In the genomic region with DNA sequence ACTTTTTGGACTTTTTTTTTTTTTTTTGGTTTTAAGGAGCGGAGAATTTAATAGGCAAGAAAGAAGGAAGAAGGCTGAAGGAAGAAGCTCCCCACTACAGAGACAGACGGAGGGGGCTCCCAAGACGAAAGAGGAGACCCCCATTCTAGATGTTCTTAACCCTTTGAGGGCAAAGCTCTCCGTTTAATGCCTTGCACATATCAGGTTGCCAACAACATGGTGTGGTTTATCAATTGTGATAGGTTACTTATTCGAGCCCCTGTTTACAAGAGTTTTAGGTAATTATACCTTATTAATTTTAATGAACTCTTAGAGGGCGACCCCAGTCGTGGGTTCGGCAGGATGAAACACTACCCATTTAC, we compare ENCODE assay signal across 8 cellular contexts. TPM values are rescaled to one million over a fixed set of nuclear protein-coding genes. Genes with fewer than 3 reads are reported as not detected.
DNase-seq lines count a peak whose midpoint lies in the region; ATAC-seq and TF ChIP-seq lines count a peak whose summit lies in the region.

No MANE protein-coding gene starts in this region.

- DNase-seq in T-helper 1 cell (no peak), immature natural killer cell (no peak), stomach (no peak), lower leg skin (ENCODE audit: low spot score in 2 of 2) (no peak), GM20000 (ENCODE audit: low spot score) (no peak)
- no peak for DNase-seq in activated naive CD4-positive, alpha-beta T cell treated with anti-CD3 and anti-CD28 coated beads, Interleukin-2, amount 50 U/mL, for 72 hours (ENCODE audit: low spot score in 2 of 2)
- DNase-seq in stimulated activated CD4-positive, alpha-beta T cell treated with anti-CD3 and anti-CD28 coated beads, Interleukin-4, amount 100 ng/mL, for 24 hours: no peak

- H3K9me3 ChIP-seq in stomach: no peaks in the 10 kb centered on the region

- WGBS in stomach, 5 donors: 5 to 17% (median 9%) methylated on average over 8 of the region's 8 CpGs
- 11 to 14% methylated on average over 8 of the region's 8 CpGs for WGBS in lower leg skin, 2 donors

- TF ChIP-seq CTCF in stomach (IDR thresholded peaks at IDR 0.05) (no peak), lower leg skin (IDR thresholded peaks at IDR 0.05) (no peak), GM20000 (IDR thresholded peaks at IDR 0.05; ENCODE audit: extremely low read depth, missing control alignments) (no peak)

- peak overlapping the region; percentile 93 to 99 (median 98) for H3K27ac ChIP-seq in stomach

- H3K36me3 ChIP-seq in stomach: no peaks in the 10 kb centered on the region

- H3K4me3 ChIP-seq in stomach: peak overlapping the region; percentile 89 to 95 (median 94)
- H3K4me3 ChIP-seq in lower leg skin (ENCODE audit: low read depth, poor library complexity, severe bottlenecking): no peak overlapping the region

- no peak for TF ChIP-seq EP300 in stomach (IDR thresholded peaks at IDR 0.05)

- peaks cover 3% of the 10 kb centered on the region for H3K36me3 Mint-ChIP-seq in T-helper 1 cell treated with Interleukin-12 subunit alpha and Interleukin-12 subunit beta and Interleukin-4 antibody, amounts not matched to agents 30 μg/mL and 1 μg/mL, for 36 hours (ENCODE audit: low read depth)
- peaks cover 7 to 10% of the 10 kb centered on the region in 2 donors for H3K36me3 Mint-ChIP-seq in activated naive CD4-positive, alpha-beta T cell treated with anti-CD3 and anti-CD28 coated beads, Interleukin-2, amount 50 U/mL, for 72 hours
- H3K36me3 Mint-ChIP-seq in immature natural killer cell: no peaks in the 10 kb centered on the region

- H3K4me1 ChIP-seq in stomach: peaks cover 14 to 39% (median 31%) of the 10 kb centered on the region in 4 donors

- no peaks in the 10 kb centered on the region for H3K9me3 Mint-ChIP-seq in T-helper 1 cell treated with Interleukin-12 subunit alpha and Interleukin-12 subunit beta and Interleukin-4 antibody, amounts not matched to agents 30 μg/mL and 1 μg/mL, for 36 hours
- H3K9me3 Mint-ChIP-seq in activated naive CD4-positive, alpha-beta T cell treated with anti-CD3 and anti-CD28 coated beads, Interleukin-2, amount 50 U/mL, for 72 hours: no peaks in the 10 kb centered on the region
- no peaks in the 10 kb centered on the region for H3K9me3 Mint-ChIP-seq in immature natural killer cell

- H3K27me3 ChIP-seq in stomach: no peaks in the 10 kb centered on the region

- peaks cover 28% of the 10 kb centered on the region for H3K4me1 Mint-ChIP-seq in T-helper 1 cell treated with Interleukin-12 subunit alpha and Interleukin-12 subunit beta and Interleukin-4 antibody, amounts not matched to agents 30 μg/mL and 1 μg/mL, for 36 hours (ENCODE audit: low read depth)
- H3K4me1 Mint-ChIP-seq in immature natural killer cell: peaks cover 37 to 39% of the 10 kb centered on the region in 2 donors

- peak overlapping the region; percentile 94 for H3K27ac Mint-ChIP-seq in T-helper 1 cell treated with Interleukin-12 subunit alpha and Interleukin-12 subunit beta and Interleukin-4 antibody, amounts not matched to agents 30 μg/mL and 1 μg/mL, for 36 hours
- H3K27ac Mint-ChIP-seq in activated naive CD4-positive, alpha-beta T cell treated with anti-CD3 and anti-CD28 coated beads, Interleukin-2, amount 50 U/mL, for 72 hours: peak overlapping the region; percentile 92 to 98
- peak overlapping the region; percentile 88 to 100 (median 100) for H3K27ac Mint-ChIP-seq in immature natural killer cell

- H3K27me3 Mint-ChIP-seq in T-helper 1 cell treated with Interleukin-12 subunit alpha and Interleukin-12 subunit beta and Interleukin-4 antibody, amounts not matched to agents 30 μg/mL and 1 μg/mL, for 36 hours (ENCODE audit: low read depth): no peaks in the 10 kb centered on the region
- peaks cover 7 to 19% (median 17%) of the 10 kb centered on the region in 3 donors for H3K27me3 Mint-ChIP-seq in immature natural killer cell (ENCODE audit: low read depth in 3 of 3)

- peak overlapping the region; percentile 99 for H3K4me3 Mint-ChIP-seq in T-helper 1 cell treated with Interleukin-12 subunit alpha and Interleukin-12 subunit beta and Interleukin-4 antibody, amounts not matched to agents 30 μg/mL and 1 μg/mL, for 36 hours
- H3K4me3 Mint-ChIP-seq in immature natural killer cell: peak overlapping the region; percentile 91 to 100 (median 98)

- intact Hi-C loops in stomach (cut with DNase I; ENCODE audit: low total_unique reads) (no loop called here), lower leg skin (cut with DNase I; ENCODE audit: low total_unique reads) (loop anchor here (10.0 kb wide), 1 partner anchor 329 kb away; a partner anchor contains a TSS)

- no peak for TF ChIP-seq POLR2A in stomach (IDR thresholded peaks at IDR 0.05)
- no peak for TF ChIP-seq POLR2A in lower leg skin (IDR thresholded peaks at IDR 0.05)

- no peak for ATAC-seq in activated naive CD4-positive, alpha-beta T cell treated with anti-CD3 and anti-CD28 coated beads, Interleukin-2, amount 50 U/mL, for 72 hours

RNA-seq across cellular contexts. Expression of a gene that starts 1.2 kb away (rescaled TPM):
- 10 to 100 TPM; 15.6 to 25.9 TPM for total RNA-seq in activated naive CD4-positive, alpha-beta T cell treated with anti-CD3 and anti-CD28 coated beads, Interleukin-2, amount 50 U/mL, for 72 hours
- polyA plus RNA-seq in immature natural killer cell (10 to 100 TPM; 13.4 to 18.2 (median 17.6) TPM), stomach (1 to 10 TPM; 3.4 to 7.0 (median 6.9) TPM)
- total RNA-seq in stomach (10 to 100 TPM in 3 of 5 donors, 1 to 10 TPM in 2; 4.7 to 30.1 (median 10.4) TPM), lower leg skin (10 to 100 TPM; 12.3 to 15.8 (median 13.1) TPM)
